ENCODE assay signal across 12 cellular contexts in genomic region chr2:120856421-120856862, GRCh38.
DNase-seq lines count a peak whose midpoint lies in the region; ATAC-seq and TF ChIP-seq lines count a peak whose summit lies in the region.
"Had no signal": no experiment of that assay in that cellular context is flagged by ENCODE, and none has a peak within 500 bp of the region (broad histone marks: within the 10 kb centered on the region; RNA-seq: fewer than 3 reads in every experiment).

No MANE protein-coding gene starts in this region.

- H4K20me1 ChIP-seq in neural progenitor cell (ENCODE audit: low read depth), result peaks cover 97% of the 10 kb centered on the region

- H3F3A ChIP-seq in neural progenitor cell (ENCODE audit: low read depth), result peaks cover 28% of the 10 kb centered on the region

- peak overlapping the region; percentile 33 for H3K27ac Mint-ChIP-seq in neural progenitor cell
- H3K27ac Mint-ChIP-seq: activated T-cell treated with anti-CD3 and anti-CD28 coated beads, Interleukin-2, amount 50 U/mL, for 24 hours; T-helper 2 cell treated with Interferon-gamma antibody and Interleukin-4, amounts not matched to agents 5 μg/mL and 100 μg/mL, for 36 hours had no signal

- TF ChIP-seq CTCF in AG10803 (conservative IDR thresholded peaks at IDR 0.05; ENCODE audit: low read length) (peak; percentile 65), neural progenitor cell (IDR thresholded peaks at IDR 0.05) (peak; percentile 41), gastrocnemius medialis (IDR thresholded peaks at IDR 0.05 in 4 of 5, conservative IDR thresholded peaks at IDR 0.05 in 1 of 5) (no peak), foreskin keratinocyte (conservative IDR thresholded peaks at IDR 0.05) (no peak)

- H3K9me3 ChIP-seq in neural progenitor cell (ENCODE audit: low read depth), result no peaks in the 10 kb centered on the region
- no peaks in the 10 kb centered on the region for H3K9me3 ChIP-seq in gastrocnemius medialis
- H3K9me3 ChIP-seq: colonic mucosa had no signal

- no peak overlapping the region for H3K4me3 Mint-ChIP-seq in neural progenitor cell
- H3K4me3 Mint-ChIP-seq: activated T-cell treated with anti-CD3 and anti-CD28 coated beads, Interleukin-2, amount 50 U/mL, for 24 hours; T-helper 2 cell treated with Interferon-gamma antibody and Interleukin-4, amounts not matched to agents 5 μg/mL and 100 μg/mL, for 36 hours had no signal

- H3K36me3 Mint-ChIP-seq in neural progenitor cell, result peaks cover 5% of the 10 kb centered on the region

- ATAC-seq in esophagus mucosa (no peak), gastrocnemius medialis (no peak), HG03460 (IDR thresholded peaks at IDR 0.05; ENCODE audit: unreplicated experiment) (no peak), foreskin keratinocyte (no peak)

- H3K4me3 ChIP-seq in AG10803 (ENCODE audit: low read length), result no peak overlapping the region
- H3K4me3 ChIP-seq in neural progenitor cell, result no peak overlapping the region
- H3K4me3 ChIP-seq in gastrocnemius medialis, result no peak overlapping the region
- H3K4me3 ChIP-seq: colonic mucosa had no signal

- DNase-seq in AG10803 (ENCODE audit: low read depth) (peak; percentile 78), M059J (ENCODE audit: low read depth) (peak; percentile 47), fibroblast of peridontal ligament (ENCODE audit: extremely low read depth) (peak; percentile 27), neural progenitor cell (ENCODE audit: low spot score) (peak; percentile 78), gastrocnemius medialis (no peak), foreskin keratinocyte (no peak)
- DNase-seq: activated T-cell treated with anti-CD3 and anti-CD28 coated beads, Interleukin-2, amount 50 U/mL, for 24 hours; colonic mucosa; NCI-H1092 treated with DMSO at 0.1 percent for 48 hours had no signal

- H3K27me3 ChIP-seq in neural progenitor cell (no peaks in the 10 kb centered on the region), gastrocnemius medialis (no peaks in the 10 kb centered on the region), foreskin keratinocyte (no peaks in the 10 kb centered on the region)
- H3K27me3 ChIP-seq: colonic mucosa had no signal

- in situ Hi-C loops in gastrocnemius medialis (cut with MboI; ENCODE audit: low sequenced_read_pairs in 4 of 4), result no loop called here

- no peak overlapping the region for H3K4me2 ChIP-seq in neural progenitor cell

- no peak overlapping the region for H3K27ac ChIP-seq in neural progenitor cell
- no peak overlapping the region for H3K27ac ChIP-seq in gastrocnemius medialis
- no peak overlapping the region for H3K27ac ChIP-seq in foreskin keratinocyte
- H3K27ac ChIP-seq: colonic mucosa had no signal

- H3K4me1 ChIP-seq in neural progenitor cell (peaks cover 48% of the 10 kb centered on the region), gastrocnemius medialis (no peaks in the 10 kb centered on the region), foreskin keratinocyte (no peaks in the 10 kb centered on the region)
- H3K4me1 ChIP-seq: colonic mucosa had no signal

- peaks cover 73% of the 10 kb centered on the region for H3K4me1 Mint-ChIP-seq in neural progenitor cell

- no peaks in the 10 kb centered on the region for H3K9me3 Mint-ChIP-seq in neural progenitor cell
- H3K9me3 Mint-ChIP-seq: activated T-cell treated with anti-CD3 and anti-CD28 coated beads, Interleukin-2, amount 50 U/mL, for 24 hours; T-helper 2 cell treated with Interferon-gamma antibody and Interleukin-4, amounts not matched to agents 5 μg/mL and 100 μg/mL, for 36 hours had no signal

- intact Hi-C loops in gastrocnemius medialis (cut with DNase I; ENCODE audit: low total_unique reads), result no loop called here

- TF ChIP-seq POLR2A in gastrocnemius medialis (IDR thresholded peaks at IDR 0.05), result no peak

- H3K27me3 Mint-ChIP-seq in neural progenitor cell (ENCODE audit: insufficient read depth, low read depth), result peaks cover 7% of the 10 kb centered on the region
- H3K27me3 Mint-ChIP-seq: activated T-cell treated with anti-CD3 and anti-CD28 coated beads, Interleukin-2, amount 50 U/mL, for 24 hours had no signal

- H2AFZ ChIP-seq in neural progenitor cell (replicated peaks), result no peak overlapping the region

- H3K36me3 ChIP-seq in neural progenitor cell, result no peaks in the 10 kb centered on the region
- H3K36me3 ChIP-seq in gastrocnemius medialis, result no peaks in the 10 kb centered on the region
- H3K36me3 ChIP-seq: colonic mucosa had no signal

- H3K9ac ChIP-seq in neural progenitor cell, result no peak overlapping the region

- peaks cover 34% of the 10 kb centered on the region for H3K79me2 ChIP-seq in neural progenitor cell (ENCODE audit: low read depth)

Comparison
In these comparisons a context has a peak if more than half of its experiments do, and no peak if none do; other contexts are left out.
1. DNase-seq: peak in AG10803 (single experiment), M059J (single experiment), fibroblast of peridontal ligament (single experiment) and neural progenitor cell (single experiment); none in gastrocnemius medialis (0 of 2) and foreskin keratinocyte (0 of 2).
2. CTCF ChIP-seq: peak in AG10803 (single experiment) and neural progenitor cell (single experiment); none in gastrocnemius medialis (0 of 5) and foreskin keratinocyte (single experiment).